Comparison of ENCODE assay signal across 9 cellular contexts in the genomic region with DNA sequence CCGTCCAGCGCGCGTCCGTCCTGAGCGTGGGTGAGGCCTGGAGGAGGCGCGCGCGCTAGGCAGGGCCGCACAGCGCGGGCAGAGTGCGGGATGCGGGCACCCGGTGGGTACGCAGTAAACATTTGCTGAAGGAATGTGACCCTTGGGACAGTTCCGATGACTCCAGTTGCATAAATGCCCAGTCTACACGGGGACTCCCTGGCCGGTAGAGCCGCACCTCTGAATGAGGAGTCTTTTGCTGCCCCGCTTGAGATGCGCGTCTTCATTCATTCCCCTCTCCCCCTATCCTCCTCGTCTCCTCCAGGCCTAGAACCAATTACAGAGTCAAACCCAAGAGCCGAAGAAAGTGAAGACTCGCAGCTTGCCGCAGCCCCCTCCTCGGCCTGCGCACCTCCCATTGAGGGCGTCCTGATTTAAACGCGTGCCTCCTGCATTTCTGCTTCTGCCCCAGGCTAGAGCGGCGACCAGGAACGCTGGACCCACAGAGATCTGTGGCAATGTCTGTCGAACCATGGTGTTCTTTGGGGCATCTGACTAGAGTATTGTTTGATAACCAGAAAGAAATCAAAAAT. TPM values are rescaled to one million over a fixed set of nuclear protein-coding genes. Genes with fewer than 3 reads are reported as not detected.
A peak's percentile ranks its signal among the peaks of the same experiment; 100 is the strongest.
DNase-seq lines count a peak whose midpoint lies in the region; ATAC-seq and TF ChIP-seq lines count a peak whose summit lies in the region.
"Had no signal": no experiment of that assay in that cellular context is flagged by ENCODE, and none has a peak within 500 bp of the region (broad histone marks: within the 10 kb centered on the region; RNA-seq: fewer than 3 reads in every experiment).

No MANE protein-coding gene starts in this region.

- POLR2A ChIA-PET in AG04449 (lab: Yijun Ruan, JAX) = interaction anchor here (1.1 kb wide), 1 partner anchor 58 kb away, joined by 3 read pairs; a partner anchor contains a TSS

- dilution Hi-C loops in mammary epithelial cell (cut with HindIII; ENCODE audit: low sequenced_read_pairs) = no loop called here

- TF ChIP-seq CTCF in AG04449 (IDR thresholded peaks at IDR 0.05; ENCODE audit: insufficient read depth, low read length, missing control alignments) (no peak), mammary epithelial cell (conservative IDR thresholded peaks at IDR 0.05 in 1 of 2, IDR thresholded peaks at IDR 0.05 in 1 of 2; ENCODE audit: extremely low read depth in 1 of 2, insufficient read depth in 1 of 2, low read depth in 1 of 2, low read length in 2 of 2) (no peak), lower leg skin (IDR thresholded peaks at IDR 0.05) (no peak), transverse colon (IDR thresholded peaks at IDR 0.05) (peak in 1 of 5 experiments; percentile 12)

- intact Hi-C loops in mammary epithelial cell (cut with micrococcal nuclease) = no loop called here
- intact Hi-C loops in lower leg skin (cut with DNase I; ENCODE audit: low total_unique reads) = no loop called here
- intact Hi-C loops in transverse colon (cut with DNase I; ENCODE audit: low total_unique reads) = no loop called here

- peak overlapping the region; percentile 36 for H3K27ac ChIP-seq in mammary epithelial cell (ENCODE audit: insufficient read depth, low read depth, low read length)
- peak overlapping the region; percentile 99 for H3K27ac ChIP-seq in transverse colon

- CTCF ChIA-PET in AG04449 (lab: Yijun Ruan, JAX) = interaction anchor here (1.5 to 4.8 kb wide), 3 partner anchors 21 to 58 kb away, joined by 4 to 21 read pairs (median 7); a partner anchor contains a TSS
- CTCF ChIA-PET in mammary epithelial cell (lab: Charles Lee; ENCODE audit: low non-redundant PET) = no interaction called here

- peaks cover 22% of the 10 kb centered on the region for H3K79me2 ChIP-seq in mammary epithelial cell (ENCODE audit: insufficient read depth, low read length)

- DNase-seq in AG04449 (ENCODE audit: low read depth, low spot score) (no peak), mammary epithelial cell (no peak), lower leg skin (ENCODE audit: low spot score in 2 of 2) (no peak), transverse colon (no peak), GF-D8 (lab: John Stamatoyannopoulos, UW) (no peak), NCI-H2029 treated with DMSO at 0.1 percent for 48 hours (lab: John Stamatoyannopoulos, UW) (no peak)

- ATAC-seq in GM19324 (IDR thresholded peaks at IDR 0.05; ENCODE audit: low FRiP score, unreplicated experiment) = peak; percentile 31
- peak; percentile 7 for ATAC-seq in HG03442 (IDR thresholded peaks at IDR 0.05; ENCODE audit: unreplicated experiment)

- H4K20me1 ChIP-seq in mammary epithelial cell (ENCODE audit: insufficient read depth, low read length) = no peaks in the 10 kb centered on the region

- H3K27me3 ChIP-seq in mammary epithelial cell (ENCODE audit: insufficient read depth, low read length) = no peaks in the 10 kb centered on the region
- H3K27me3 ChIP-seq in transverse colon = no peaks in the 10 kb centered on the region

- H2AFZ ChIP-seq in mammary epithelial cell (ENCODE audit: low read depth, low read length) = peak overlapping the region; percentile 89

- H3K4me1 ChIP-seq in mammary epithelial cell (ENCODE audit: insufficient read depth, low read length) (peaks cover 10% of the 10 kb centered on the region), transverse colon (peaks cover 15 to 27% (median 19%) of the 10 kb centered on the region in 4 donors)

- H3K36me3 ChIP-seq in mammary epithelial cell (ENCODE audit: insufficient read depth, low read length) (no peaks in the 10 kb centered on the region), transverse colon (no peaks in the 10 kb centered on the region)

- peak overlapping the region; percentile 71 for H3K9ac ChIP-seq in mammary epithelial cell (ENCODE audit: insufficient read depth, low read length)

- H3K9me3 ChIP-seq in mammary epithelial cell (replicated peaks; ENCODE audit: insufficient read depth, low read length) (no peaks in the 10 kb centered on the region), transverse colon (no peaks in the 10 kb centered on the region)

- 21% methylated on average over 20 of the region's 37 CpGs for WGBS in mammary epithelial cell (ENCODE audit: low coverage, missing lambda C conversion rate)
- WGBS in lower leg skin, 2 donors = 5 to 6% methylated on average over 29 to 37 of the region's 37 CpGs
- WGBS in transverse colon (ENCODE audit: low coverage in 1 of 2), 2 donors = 9% methylated on average over 34 of the region's 37 CpGs; no CpG with 5 or more reads in 1 of the 2 donors

- TF ChIP-seq POLR2A in lower leg skin (IDR thresholded peaks at IDR 0.05) = no peak
- TF ChIP-seq POLR2A in transverse colon (IDR thresholded peaks at IDR 0.05) = no peak

- BruUV-seq in mammary epithelial cell (replicated peaks; lab: Mats Ljungman, UMichigan) = TSS peak; percentile 41

- TF ChIP-seq EP300 in transverse colon (IDR thresholded peaks at IDR 0.05; ENCODE audit: low read depth) = no peak

- H3K4me3 ChIP-seq in AG04449 (ENCODE audit: low read depth, low read length) (peak overlapping the region; percentile 62), mammary epithelial cell (replicated peaks in 1 of 3; ENCODE audit: insufficient read depth in 1 of 3, low read depth in 2 of 3, low read length in 3 of 3) (peak overlapping the region; percentile 72 to 90 (median 81)), lower leg skin (ENCODE audit: low read depth, poor library complexity, severe bottlenecking) (peak overlapping the region; percentile 44), transverse colon (peak overlapping the region; percentile 52 to 89 (median 73))

- H3K4me2 ChIP-seq in mammary epithelial cell (ENCODE audit: insufficient read depth, low read depth, low read length) = peak overlapping the region; percentile 97

- in situ Hi-C loops in mammary epithelial cell (cut with MboI; ENCODE audit: low sequenced_read_pairs in 2 of 2) (no loop called here), transverse colon (cut with MboI; ENCODE audit: low pct_ligation_motif_present in 1 of 4, low pct_unique_long_range_greater_than_20kb in 1 of 4, low sequenced_read_pairs in 3 of 4) (no loop called here)

RNA-seq across cellular contexts. Expression of a gene that starts 0.7 kb away (rescaled TPM):
- total RNA-seq in mammary epithelial cell = 10 to 100 TPM; 23.7 to 54.4 TPM
- polyA plus RNA-seq in mammary epithelial cell = 28.0 TPM
- polyA minus RNA-seq in mammary epithelial cell = 3.9 TPM
- 10 to 100 TPM; 47.0 to 71.3 (median 66.4) TPM for total RNA-seq in lower leg skin
- total RNA-seq in transverse colon = 100 to 1,000 TPM in 1 of 4 donors, 10 to 100 TPM in 3; 74.8 to 232 (median 86.1) TPM

RNA-seq across cellular contexts. Expression of a gene that starts 5.2 kb away (rescaled TPM):
- 10 to 100 TPM in 1 of 2 donors, 1 to 10 TPM in 1; 5.5 to 20.5 TPM for total RNA-seq in mammary epithelial cell
- 3.7 TPM for polyA plus RNA-seq in mammary epithelial cell
- not detected for polyA minus RNA-seq in mammary epithelial cell
- 10 to 100 TPM in 1 of 4 donors, 1 to 10 TPM in 3; 4.7 to 12.0 (median 6.8) TPM for total RNA-seq in lower leg skin
- 100 to 1,000 TPM in 1 of 4 donors, 10 to 100 TPM in 3; 34.2 to 111 (median 37.6) TPM for total RNA-seq in transverse colon

RNA-seq across cellular contexts. Expression of a gene that starts 17.2 kb away (rescaled TPM):
- total RNA-seq in mammary epithelial cell = 1 to 10 TPM; 2.1 to 2.5 TPM
- 0.41 TPM for polyA plus RNA-seq in mammary epithelial cell
- polyA minus RNA-seq in mammary epithelial cell = 0.47 TPM
- 1 to 10 TPM; 2.1 to 5.4 (median 3.6) TPM for total RNA-seq in lower leg skin
- 1 to 10 TPM; 1.1 to 3.4 (median 1.8) TPM for total RNA-seq in transverse colon

RNA-seq across cellular contexts. Expression of a gene that starts 20.7 kb away (rescaled TPM):
- total RNA-seq in mammary epithelial cell (not detected), lower leg skin (not detected), transverse colon (not detected)
- 1.1 TPM for polyA plus RNA-seq in mammary epithelial cell
- polyA minus RNA-seq in mammary epithelial cell = not detected
- total RNA-seq: lung microvascular endothelial cell had no signal

RNA-seq across cellular contexts. Expression of a gene that starts 37.7 kb away (rescaled TPM):
- 1 to 10 TPM in 1 of 2 donors, under 1 TPM in 1; under 0.01 to 1.9 TPM for total RNA-seq in mammary epithelial cell
- polyA plus RNA-seq in mammary epithelial cell = 0.01 TPM
- polyA minus RNA-seq in mammary epithelial cell = not detected
- total RNA-seq in lower leg skin = under 1 TPM in 2 of 4 donors, not detected in 2; 0.07 to 0.10 TPM
- total RNA-seq in transverse colon = 1 to 10 TPM in 1 of 4 donors, under 1 TPM in 2, not detected in 1; 0.14 to 1.5 (median 0.32) TPM
- total RNA-seq: lung microvascular endothelial cell had no signal
